9 cellular contexts compared by ENCODE assay signal in genomic region chr9:88781500-88782391, GRCh38.
DNase-seq lines count a peak whose midpoint lies in the region; ATAC-seq and TF ChIP-seq lines count a peak whose summit lies in the region.
"Had no signal": no experiment of that assay in that cellular context is flagged by ENCODE, and none has a peak within 500 bp of the region (broad histone marks: within the 10 kb centered on the region; RNA-seq: fewer than 3 reads in every experiment).

No MANE protein-coding gene starts in this region.

- CTCF ChIA-PET in SK-N-SH (lab: Yijun Ruan, JAX) = interaction anchor here (1.0 to 1.7 kb wide), 3 partner anchors 12 to 219 kb away, joined by 3 to 5 read pairs (median 3); no protein-coding TSS in a partner anchor
- CTCF ChIA-PET in activated CD8-positive, alpha-beta memory T cell treated with anti-CD3 and anti-CD28 coated beads, Interleukin-2, amount 10 ng/mL, durations not matched to agents 7 days and 5 days (lab: Charles Lee) = no interaction called here

- H2AFZ ChIP-seq in H9 (ENCODE audit: low read length) (no peak overlapping the region), SK-N-SH (ENCODE audit: low read depth) (no peak overlapping the region)

- H3K14ac ChIP-seq in H9 (ENCODE audit: insufficient read depth, low read length) = peak overlapping the region; percentile 63

- no peak overlapping the region for H2BK15ac ChIP-seq in H9 (ENCODE audit: low read depth, low read length)

- no peak overlapping the region for H4K91ac ChIP-seq in H9 (ENCODE audit: insufficient read length, low read depth, low read length)

- H3K36me3 ChIP-seq in SK-N-SH (replicated peaks in 1 of 2; ENCODE audit: control insufficient read depth in 1 of 2, insufficient read depth in 2 of 2, low read length in 1 of 2) = no peaks in the 10 kb centered on the region
- H3K36me3 ChIP-seq in gastroesophageal sphincter = no peaks in the 10 kb centered on the region

- H3K27ac ChIP-seq in H9 (ENCODE audit: insufficient read length, low read depth, low read length) (no peak overlapping the region), SK-N-SH (ENCODE audit: low read depth in 2 of 2, low read length in 1 of 2) (peak overlapping the region in 1 of 2 experiments; percentile 48; a peak in 2 of 4 replicates), gastroesophageal sphincter (peak overlapping the region in 2 of 4 donors; percentile 45 to 49)

- TF ChIP-seq EP300 in SK-N-SH (IDR thresholded peaks at IDR 0.05; ENCODE audit: borderline replicate concordance in 1 of 2, low read depth in 1 of 2, low read length in 1 of 2) (no peak), gastroesophageal sphincter (IDR thresholded peaks at IDR 0.05) (no peak)

- H3F3A ChIP-seq in SK-N-SH (replicated peaks; ENCODE audit: insufficient read depth) = no peaks in the 10 kb centered on the region

- no peak overlapping the region for H3T11ph ChIP-seq in H9 (ENCODE audit: low read length)

- H3K27me3 ChIP-seq in H9 (ENCODE audit: insufficient read depth, low read length) (no peaks in the 10 kb centered on the region), SK-N-SH (ENCODE audit: insufficient read depth) (no peaks in the 10 kb centered on the region), gastroesophageal sphincter (no peaks in the 10 kb centered on the region)

- H2AK5ac ChIP-seq in H9 (ENCODE audit: insufficient read length, low read length) = no peak overlapping the region

- no peak overlapping the region for H3K9ac ChIP-seq in H9 (ENCODE audit: extremely low read depth, insufficient read length, low read length)
- H3K9ac ChIP-seq in SK-N-SH = no peak overlapping the region

- H3K79me2 ChIP-seq in H9 (ENCODE audit: insufficient read depth, low read length) = no peaks in the 10 kb centered on the region
- no peaks in the 10 kb centered on the region for H3K79me2 ChIP-seq in SK-N-SH (ENCODE audit: insufficient read depth)

- no peak for TF ChIP-seq POLR2A in gastroesophageal sphincter (IDR thresholded peaks at IDR 0.05)

- no peak overlapping the region for H3K4me3 Mint-ChIP-seq in H9
- H3K4me3 Mint-ChIP-seq in activated CD8-positive, alpha-beta memory T cell treated with anti-CD3 and anti-CD28 coated beads, Interleukin-2, amount 10 ng/mL, durations not matched to agents 7 days and 5 days = no peak overlapping the region
- H3K4me3 Mint-ChIP-seq: activated naive CD8-positive, alpha-beta T cell treated with anti-CD3 and anti-CD28 coated beads, Interleukin-2, amount 10 ng/mL, durations not matched to agents 7 days and 5 days had no signal

- H2BK12ac ChIP-seq in H9 (ENCODE audit: insufficient read length, low read depth, low read length) = no peak overlapping the region

- H4K8ac ChIP-seq in H9 (replicated peaks; ENCODE audit: insufficient read length, low read depth, low read length) = no peak overlapping the region

- no peaks in the 10 kb centered on the region; the same call in 1 of the 2 replicates for H3K4me1 ChIP-seq in H9 (ENCODE audit: insufficient read depth, low read length)
- H3K4me1 ChIP-seq in SK-N-SH (ENCODE audit: control insufficient read depth in 1 of 2, insufficient read depth in 2 of 2, low read depth in 1 of 2, low read length in 1 of 2) = peaks cover 18 to 34% of the 10 kb centered on the region in 2 experiments
- H3K4me1 ChIP-seq in gastroesophageal sphincter = peaks cover 5 to 48% (median 10%) of the 10 kb centered on the region in 3 donors

- POLR2A ChIA-PET in SK-N-SH (lab: Yijun Ruan, JAX) = no interaction called here

- TF ChIP-seq CTCF in H9 (conservative IDR thresholded peaks at IDR 0.05) (no peak; the same call in 1 of the 3 replicates), SK-N-SH (IDR thresholded peaks at IDR 0.05) (peak; percentile 50), gastroesophageal sphincter (IDR thresholded peaks at IDR 0.05) (peak in 3 of 4 experiments; percentile 28 to 66 (median 49))

- H3K18ac ChIP-seq in H9 (ENCODE audit: insufficient read length, low read depth, low read length) = no peak overlapping the region

- no peaks in the 10 kb centered on the region for H3K9me3 ChIP-seq in H9 (ENCODE audit: control insufficient read depth, low read depth, low read length)
- H3K9me3 ChIP-seq in SK-N-SH = no peaks in the 10 kb centered on the region
- no peaks in the 10 kb centered on the region for H3K9me3 ChIP-seq in gastroesophageal sphincter

- peak; percentile 69 for TF ChIP-seq RAD21 in SK-N-SH (IDR thresholded peaks at IDR 0.05; ENCODE audit: low read length)

- H3K4me1 Mint-ChIP-seq in H9 = peaks cover 22 to 29% of the 10 kb centered on the region in 2 experiments
- H3K4me1 Mint-ChIP-seq in activated CD8-positive, alpha-beta memory T cell treated with anti-CD3 and anti-CD28 coated beads, Interleukin-2, amount 10 ng/mL, durations not matched to agents 7 days and 5 days = no peaks in the 10 kb centered on the region

- ATAC-seq in gastroesophageal sphincter (peak; percentile 62), HG02938 (IDR thresholded peaks at IDR 0.05; ENCODE audit: unreplicated experiment) (no peak)
- no peak for ATAC-seq in activated CD8-positive, alpha-beta memory T cell treated with anti-CD3 and anti-CD28 coated beads, Interleukin-2, amount 10 ng/mL, durations not matched to agents 7 days and 5 days

- no CpG with 5 or more reads among the region's 8 CpGs for WGBS in H9 (ENCODE audit: extremely low coverage, insufficient read length, low lambda C conversion rate)
- WGBS in SK-N-SH (ENCODE audit: low lambda C conversion rate) = 81% methylated on average over 8 of the region's 8 CpGs
- WGBS in gastroesophageal sphincter (ENCODE audit: low coverage in 1 of 2), 2 donors = 37 to 66% methylated on average over 5 to 7 of the region's 8 CpGs

- no peak overlapping the region for H3K4ac ChIP-seq in H9 (ENCODE audit: low read depth, low read length)

- H3K9me3 Mint-ChIP-seq in H9 = no peaks in the 10 kb centered on the region
- H3K9me3 Mint-ChIP-seq in activated CD8-positive, alpha-beta memory T cell treated with anti-CD3 and anti-CD28 coated beads, Interleukin-2, amount 10 ng/mL, durations not matched to agents 7 days and 5 days (ENCODE audit: low read depth) = no peaks in the 10 kb centered on the region
- H3K9me3 Mint-ChIP-seq: activated naive CD8-positive, alpha-beta T cell treated with anti-CD3 and anti-CD28 coated beads, Interleukin-2, amount 10 ng/mL, durations not matched to agents 7 days and 5 days had no signal

- no peaks in the 10 kb centered on the region for H3K23me2 ChIP-seq in H9 (ENCODE audit: insufficient read length, low read depth, low read length, poor library complexity, severe bottlenecking)

- H3K23ac ChIP-seq in H9 (ENCODE audit: insufficient read length, low read depth, low read length) = no peak overlapping the region

- H3K4me2 ChIP-seq in H9 (ENCODE audit: insufficient read depth, insufficient read length, low read length) (no peak overlapping the region), SK-N-SH (no peak overlapping the region)

- peak overlapping the region in 1 of 3 experiments; percentile 21; a peak in 1 of 7 replicates for H3K27ac Mint-ChIP-seq in H9
- H3K27ac Mint-ChIP-seq in activated CD8-positive, alpha-beta memory T cell treated with anti-CD3 and anti-CD28 coated beads, Interleukin-2, amount 10 ng/mL, durations not matched to agents 7 days and 5 days = no peak overlapping the region
- H3K27ac Mint-ChIP-seq: activated naive CD8-positive, alpha-beta T cell treated with anti-CD3 and anti-CD28 coated beads, Interleukin-2, amount 10 ng/mL, durations not matched to agents 7 days and 5 days had no signal

- no peak overlapping the region for H2BK5ac ChIP-seq in H9 (ENCODE audit: insufficient read length, low read length)

- H3K79me1 ChIP-seq in H9 (ENCODE audit: insufficient read depth, low read depth, low read length, poor library complexity, severe bottlenecking) = no peaks in the 10 kb centered on the region

- no peaks in the 10 kb centered on the region for H3K27me3 Mint-ChIP-seq in H9 (ENCODE audit: low read depth)
- H3K27me3 Mint-ChIP-seq in activated CD8-positive, alpha-beta memory T cell treated with anti-CD3 and anti-CD28 coated beads, Interleukin-2, amount 10 ng/mL, durations not matched to agents 7 days and 5 days = peaks cover 2% of the 10 kb centered on the region

- H4K20me1 ChIP-seq in H9 (ENCODE audit: control insufficient read depth, insufficient read depth, insufficient read length) (no peaks in the 10 kb centered on the region), SK-N-SH (ENCODE audit: insufficient read depth) (no peaks in the 10 kb centered on the region)

- no peak overlapping the region for H3K56ac ChIP-seq in H9 (ENCODE audit: insufficient read length, low read depth, low read length)

- H2BK20ac ChIP-seq in H9 (ENCODE audit: low read depth, low read length, poor library complexity, severe bottlenecking) = no peak overlapping the region

- no peaks in the 10 kb centered on the region for H3K36me3 Mint-ChIP-seq in H9 (ENCODE audit: insufficient read depth in 1 of 3, low read depth in 3 of 3)
- H3K36me3 Mint-ChIP-seq in activated CD8-positive, alpha-beta memory T cell treated with anti-CD3 and anti-CD28 coated beads, Interleukin-2, amount 10 ng/mL, durations not matched to agents 7 days and 5 days = no peaks in the 10 kb centered on the region
- H3K36me3 Mint-ChIP-seq: activated naive CD8-positive, alpha-beta T cell treated with anti-CD3 and anti-CD28 coated beads, Interleukin-2, amount 10 ng/mL, durations not matched to agents 7 days and 5 days had no signal

- H4K5ac ChIP-seq in H9 (ENCODE audit: insufficient read length, low read depth, low read length) = no peak overlapping the region

- peak; percentile 56 for DNase-seq in H9
- DNase-seq in SK-N-SH = peak; percentile 36
- DNase-seq in retina = peak; percentile 68
- no peak for DNase-seq in activated CD4-positive, CD25-positive, alpha-beta regulatory T cell treated with anti-CD3 and anti-CD28 coated beads, Interleukin-2, amount 50 U/mL, for 72 hours
- no peak for DNase-seq in activated CD8-positive, alpha-beta memory T cell treated with anti-CD3 and anti-CD28 coated beads, Interleukin-2, amount 10 ng/mL, durations not matched to agents 7 days and 5 days
- no peak for DNase-seq in cortex of kidney (lab: John Stamatoyannopoulos, UW)
- DNase-seq: activated naive CD8-positive, alpha-beta T cell treated with anti-CD3 and anti-CD28 coated beads, Interleukin-2, amount 10 ng/mL, durations not matched to agents 7 days and 5 days had no signal

- no peak overlapping the region for H2BK120ac ChIP-seq in H9 (ENCODE audit: low read depth, low read length, poor library complexity, severe bottlenecking)

- H3K4me3 ChIP-seq in SK-N-SH (ENCODE audit: low read depth in 2 of 2, low read length in 1 of 2) = no peak overlapping the region
- H3K4me3 ChIP-seq in gastroesophageal sphincter = no peak overlapping the region

- H3K9me2 ChIP-seq in SK-N-SH = no peaks in the 10 kb centered on the region

TF ChIP-seq in SK-N-SH, 30 proteins besides CTCF, POLR2A, EP300 and RAD21 (continues in another document):
- peak; percentile 17; the same call in 1 of the 2 replicates for TF ChIP-seq FOSL2 (IDR thresholded peaks at IDR 0.05; ENCODE audit: borderline replicate concordance, low read depth)
- TF ChIP-seq TEAD4 (IDR thresholded peaks at IDR 0.05; ENCODE audit: borderline replicate concordance, insufficient read depth) = no peak
- TF ChIP-seq MEF2A (IDR thresholded peaks at IDR 0.05; ENCODE audit: borderline replicate concordance, low read depth) = no peak
- no peak for TF ChIP-seq JUND (IDR thresholded peaks at IDR 0.05)
- no peak for TF ChIP-seq RXRA (IDR thresholded peaks at IDR 0.05; ENCODE audit: borderline replicate concordance, low read depth)
- TF ChIP-seq FOXJ3 (CRISPR knock-in tag; IDR thresholded peaks at IDR 0.05) = no peak

Comparison
In these comparisons a context has a peak if more than half of its experiments do, and no peak if none do; other contexts are left out.
1. DNase-seq: peak in H9 (single experiment), SK-N-SH (single experiment) and retina (single experiment); none in activated CD4-positive, CD25-positive, alpha-beta regulatory T cell treated with anti-CD3 and anti-CD28 coated beads, Interleukin-2, amount 50 U/mL, for 72 hours (single experiment), activated CD8-positive, alpha-beta memory T cell treated with anti-CD3 and anti-CD28 coated beads, Interleukin-2, amount 10 ng/mL, durations not matched to agents 7 days and 5 days (single experiment) and cortex of kidney (single experiment).